Comparison of ENCODE assay signal across 17 cellular contexts in genomic region chr22:23859201-23859600, GRCh38. TPM values are rescaled to one million over a fixed set of nuclear protein-coding genes. Genes with fewer than 3 reads are reported as not detected.
DNase-seq lines count a peak whose midpoint lies in the region; ATAC-seq, FAIRE-seq and TF ChIP-seq lines count a peak whose summit lies in the region.
"Had no signal": no experiment of that assay in that cellular context is flagged by ENCODE, and none has a peak within 500 bp of the region (broad histone marks: within the 10 kb centered on the region; RNA-seq: fewer than 3 reads in every experiment).

No MANE protein-coding gene starts in this region.

- peaks cover 16% of the 10 kb centered on the region for H3K4me1 ChIP-seq in astrocyte (ENCODE audit: insufficient read depth, low read length)
- H3K4me1 ChIP-seq: foreskin keratinocyte had no signal

- DNase-seq in T-helper 1 cell (no peak), HFFc6 (no peak), astrocyte (ENCODE audit: low read depth) (no peak), kidney tubule cell (ENCODE audit: low spot score) (no peak), D721Med (ENCODE audit: insufficient read length, low spot score) (no peak)
- DNase-seq: activated CD4-positive, alpha-beta T cell treated with anti-CD3 and anti-CD28 coated beads, Interleukin-2, amount 50 U/mL, for 1 hour; effector CD4-positive, alpha-beta T cell; foreskin keratinocyte; H7; islet precursor cell; NCI-H1930; right cardiac atrium; SK-N-SH had no signal

- no peaks in the 10 kb centered on the region for H3K9me3 Mint-ChIP-seq in T-helper 1 cell treated with Interleukin-12 subunit alpha and Interleukin-12 subunit beta and Interleukin-4 antibody, amounts not matched to agents 30 μg/mL and 1 μg/mL, for 36 hours
- H3K9me3 Mint-ChIP-seq in HFFc6 (no peaks in the 10 kb centered on the region), astrocyte (ENCODE audit: unreplicated experiment) (no peaks in the 10 kb centered on the region), nephron (no peaks in the 10 kb centered on the region)

- peaks cover 16% of the 10 kb centered on the region for H3K4me1 Mint-ChIP-seq in T-helper 1 cell treated with Interleukin-12 subunit alpha and Interleukin-12 subunit beta and Interleukin-4 antibody, amounts not matched to agents 30 μg/mL and 1 μg/mL, for 36 hours (ENCODE audit: low read depth)
- H3K4me1 Mint-ChIP-seq in HFFc6 (ENCODE audit: low read depth): peaks cover 24% of the 10 kb centered on the region
- H3K4me1 Mint-ChIP-seq in astrocyte (ENCODE audit: low read depth, unreplicated experiment): peaks cover 7% of the 10 kb centered on the region
- H3K4me1 Mint-ChIP-seq in nephron: peaks cover 15% of the 10 kb centered on the region

- TF ChIP-seq CTCF in HFFc6 (IDR thresholded peaks at IDR 0.05) (no peak), astrocyte (IDR thresholded peaks at IDR 0.05; ENCODE audit: insufficient read depth, low read depth, low read length) (no peak), nephron (IDR thresholded peaks at IDR 0.05; ENCODE audit: unreplicated experiment in 3 of 3) (no peak), D721Med (IDR thresholded peaks at IDR 0.05; ENCODE audit: insufficient read depth, missing control alignments) (no peak)

- H3K36me3 Mint-ChIP-seq in T-helper 1 cell treated with Interleukin-12 subunit alpha and Interleukin-12 subunit beta and Interleukin-4 antibody, amounts not matched to agents 30 μg/mL and 1 μg/mL, for 36 hours (ENCODE audit: low read depth): no peaks in the 10 kb centered on the region
- H3K36me3 Mint-ChIP-seq in HFFc6 (ENCODE audit: low read depth): 0 out of 2 replicates have a peak, but pooled peaks cover 4% of the 10 kb centered on the region
- peaks cover 4% of the 10 kb centered on the region for H3K36me3 Mint-ChIP-seq in astrocyte (ENCODE audit: low read depth, unreplicated experiment)
- H3K36me3 Mint-ChIP-seq in nephron (ENCODE audit: low read depth): peaks cover 22% of the 10 kb centered on the region

- no peak overlapping the region for H3K9ac ChIP-seq in astrocyte (ENCODE audit: low read length)
- H3K9ac ChIP-seq: SK-N-SH had no signal

- no peak overlapping the region for H3K4me2 ChIP-seq in astrocyte (ENCODE audit: low read length)

- no peaks in the 10 kb centered on the region for H3K36me3 ChIP-seq in astrocyte (ENCODE audit: insufficient read depth, low read length)

- no peak for ATAC-seq in GM18498 (IDR thresholded peaks at IDR 0.05; ENCODE audit: unreplicated experiment)
- ATAC-seq: foreskin keratinocyte, right cardiac atrium had no signal

- H3K9me3 ChIP-seq in astrocyte (ENCODE audit: insufficient read depth, low read depth, low read length): no peaks in the 10 kb centered on the region
- H3K9me3 ChIP-seq: SK-N-SH had no signal

- no peak overlapping the region for H3K4me3 ChIP-seq in astrocyte (ENCODE audit: insufficient read depth, low read depth, low read length)

- no peaks in the 10 kb centered on the region for H3K79me2 ChIP-seq in astrocyte (ENCODE audit: insufficient read depth, low read length)

- FAIRE-seq in astrocyte (lab: Jason Lieb, UNC) (no peak), D721Med (lab: Jason Lieb, UNC) (no peak)

- peaks cover 8% of the 10 kb centered on the region for H3K27me3 Mint-ChIP-seq in T-helper 1 cell treated with Interleukin-12 subunit alpha and Interleukin-12 subunit beta and Interleukin-4 antibody, amounts not matched to agents 30 μg/mL and 1 μg/mL, for 36 hours (ENCODE audit: low read depth)
- H3K27me3 Mint-ChIP-seq in HFFc6 (ENCODE audit: insufficient read depth): no peaks in the 10 kb centered on the region
- no peaks in the 10 kb centered on the region for H3K27me3 Mint-ChIP-seq in astrocyte (ENCODE audit: low read depth, unreplicated experiment)
- H3K27me3 Mint-ChIP-seq in nephron (ENCODE audit: low read depth): no peaks in the 10 kb centered on the region

- H3K27ac Mint-ChIP-seq in T-helper 1 cell treated with Interleukin-12 subunit alpha and Interleukin-12 subunit beta and Interleukin-4 antibody, amounts not matched to agents 30 μg/mL and 1 μg/mL, for 36 hours: no peak overlapping the region
- H3K27ac Mint-ChIP-seq in HFFc6: no peak overlapping the region
- H3K27ac Mint-ChIP-seq in astrocyte (ENCODE audit: unreplicated experiment): no peak overlapping the region
- peak overlapping the region; percentile 63 to 99 (median 93) for H3K27ac Mint-ChIP-seq in nephron

- no peaks in the 10 kb centered on the region for H4K20me1 ChIP-seq in astrocyte (ENCODE audit: insufficient read depth, low read length)

- H3K4me3 Mint-ChIP-seq in T-helper 1 cell treated with Interleukin-12 subunit alpha and Interleukin-12 subunit beta and Interleukin-4 antibody, amounts not matched to agents 30 μg/mL and 1 μg/mL, for 36 hours: peak overlapping the region; percentile 92
- peak overlapping the region; percentile 84; the same call in 1 of the 2 replicates for H3K4me3 Mint-ChIP-seq in HFFc6
- peak overlapping the region; percentile 92 for H3K4me3 Mint-ChIP-seq in astrocyte (ENCODE audit: unreplicated experiment)
- H3K4me3 Mint-ChIP-seq in nephron: peak overlapping the region; percentile 85 to 96 (median 87)

- H2AFZ ChIP-seq in astrocyte (ENCODE audit: low read depth, low read length): no peak overlapping the region

- no peak overlapping the region for H3K27ac ChIP-seq in astrocyte (ENCODE audit: low read depth, low read length)
- H3K27ac ChIP-seq: 22Rv1, foreskin keratinocyte had no signal

- no peaks in the 10 kb centered on the region for H3K27me3 ChIP-seq in astrocyte (ENCODE audit: insufficient read depth, low read length)
- H3K27me3 ChIP-seq: foreskin keratinocyte had no signal

RNA-seq across cellular contexts. Expression of gene SLC2A11, which starts 1.5 kb away (rescaled TPM):
- 10 to 100 TPM in 4 of 6 experiments, 1 to 10 TPM in 2; 8.9 to 13.2 (median 10.5) TPM for total RNA-seq in HFFc6 (2021; fragmentation: NEBNext Ultra II Directional; extraction: Animal tissue kit (Norgen Biotek cat#: 25700))
- 19.1 and 19.6 TPM in 2 replicates for total RNA-seq in astrocyte

RNA-seq across cellular contexts. Expression of gene DERL3, which starts 20.4 kb away (rescaled TPM):
- under 1 TPM; 0.21 to 0.88 (median 0.40) TPM for total RNA-seq in HFFc6 (2021; fragmentation: NEBNext Ultra II Directional; extraction: Animal tissue kit (Norgen Biotek cat#: 25700))
- total RNA-seq in astrocyte: 0.70 and 0.82 TPM in 2 replicates

RNA-seq across cellular contexts. Expression of gene MIF, which starts 35.0 kb away (rescaled TPM):
- total RNA-seq in HFFc6 (2021; fragmentation: NEBNext Ultra II Directional; extraction: Animal tissue kit (Norgen Biotek cat#: 25700)): 100 to 1,000 TPM; 625 to 741 (median 699) TPM
- total RNA-seq in astrocyte: 906 and 942 TPM in 2 replicates

Comparison
In these comparisons a context has a peak if more than half of its experiments do, and no peak if none do; other contexts are left out.
1. H3K27ac Mint-ChIP-seq: peak in nephron (3 of 3); none in T-helper 1 cell treated with Interleukin-12 subunit alpha and Interleukin-12 subunit beta and Interleukin-4 antibody, amounts not matched to agents 30 μg/mL and 1 μg/mL, for 36 hours (single experiment), HFFc6 (single experiment) and astrocyte (single experiment).
2. Peak in every context shown above with its lines, with median percentiles within 50 percentile points of each other: H3K4me3 Mint-ChIP-seq.